In the genomic region with DNA sequence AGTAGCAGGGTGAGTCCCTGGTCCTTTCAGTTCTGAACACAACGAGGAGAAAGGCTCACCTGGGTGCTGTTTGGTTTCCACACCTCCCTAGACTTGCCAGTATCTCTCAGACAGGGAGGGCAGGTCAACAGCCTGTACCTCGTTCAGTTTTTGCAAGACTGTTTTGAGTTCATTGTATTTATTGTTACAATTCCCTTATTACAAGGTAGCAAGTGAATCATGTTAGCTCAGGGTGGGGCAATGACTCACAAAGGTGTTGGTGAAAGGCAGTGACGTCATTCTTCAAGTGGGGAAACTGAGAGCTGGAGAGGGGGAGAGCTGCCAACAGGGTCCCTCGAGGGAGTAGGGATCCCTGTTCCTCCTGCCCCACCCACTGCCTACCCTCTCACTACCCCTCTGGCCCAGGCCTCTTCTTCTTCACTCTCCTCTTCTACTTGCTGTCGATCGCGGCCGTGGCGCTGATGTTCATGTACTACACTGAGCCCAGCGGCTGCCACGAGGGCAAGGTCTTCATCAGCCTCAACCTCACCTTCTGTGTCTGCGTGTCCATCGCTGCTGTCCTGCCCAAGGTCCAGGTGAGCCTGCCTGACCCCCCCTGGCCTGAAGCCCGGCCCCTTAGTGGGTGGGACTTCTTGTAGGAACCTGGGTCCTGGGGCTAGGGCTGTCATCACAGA, we compare ENCODE assay signal across 1 cellular context.
TF ChIP-seq lines count a peak whose summit lies in the region.

No MANE protein-coding gene starts in this region.

TF ChIP-seq in HEK293, 187 proteins besides CTCF, POLR2A, EP300 and RAD21:
- TF ChIP-seq ZNF629 (tag by site-specific recombination; IDR thresholded peaks at IDR 0.05) (0 out of 2 replicates have a peak, but pooled peaks have one; percentile 36), KLF1 (tag by site-specific recombination; IDR thresholded peaks at IDR 0.05) (0 out of 2 replicates have a peak, but pooled peaks have one; percentile 39), ZFP41 (tag by site-specific recombination; IDR thresholded peaks at IDR 0.05; ENCODE audit: borderline replicate concordance) (no peak), ZSCAN23 (tag by site-specific recombination; IDR thresholded peaks at IDR 0.05) (no peak)
- TF ChIP-seq, protein P1, sequence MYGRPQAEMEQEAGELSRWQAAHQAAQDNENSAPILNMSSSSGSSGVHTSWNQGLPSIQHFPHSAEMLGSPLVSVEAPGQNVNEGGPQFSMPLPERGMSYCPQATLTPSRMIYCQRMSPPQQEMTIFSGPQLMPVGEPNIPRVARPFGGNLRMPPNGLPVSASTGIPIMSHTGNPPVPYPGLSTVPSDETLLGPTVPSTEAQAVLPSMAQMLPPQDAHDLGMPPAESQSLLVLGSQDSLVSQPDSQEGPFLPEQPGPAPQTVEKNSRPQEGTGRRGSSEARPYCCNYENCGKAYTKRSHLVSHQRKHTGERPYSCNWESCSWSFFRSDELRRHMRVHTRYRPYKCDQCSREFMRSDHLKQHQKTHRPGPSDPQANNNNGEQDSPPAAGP (tag by site-specific recombination; IDR thresholded peaks at IDR 0.05) = peak; percentile 96
- TF ChIP-seq, protein P2, sequence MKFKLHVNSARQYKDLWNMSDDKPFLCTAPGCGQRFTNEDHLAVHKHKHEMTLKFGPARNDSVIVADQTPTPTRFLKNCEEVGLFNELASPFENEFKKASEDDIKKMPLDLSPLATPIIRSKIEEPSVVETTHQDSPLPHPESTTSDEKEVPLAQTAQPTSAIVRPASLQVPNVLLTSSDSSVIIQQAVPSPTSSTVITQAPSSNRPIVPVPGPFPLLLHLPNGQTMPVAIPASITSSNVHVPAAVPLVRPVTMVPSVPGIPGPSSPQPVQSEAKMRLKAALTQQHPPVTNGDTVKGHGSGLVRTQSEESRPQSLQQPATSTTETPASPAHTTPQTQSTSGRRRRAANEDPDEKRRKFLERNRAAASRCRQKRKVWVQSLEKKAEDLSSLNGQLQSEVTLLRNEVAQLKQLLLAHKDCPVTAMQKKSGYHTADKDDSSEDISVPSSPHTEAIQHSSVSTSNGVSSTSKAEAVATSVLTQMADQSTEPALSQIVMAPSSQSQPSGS (tag by site-specific recombination; IDR thresholded peaks at IDR 0.05; ENCODE audit: low read depth) = peak; percentile 52; the same call in 1 of the 2 replicates
